Comparison of ENCODE assay signal across 20 cellular contexts in the genomic region with DNA sequence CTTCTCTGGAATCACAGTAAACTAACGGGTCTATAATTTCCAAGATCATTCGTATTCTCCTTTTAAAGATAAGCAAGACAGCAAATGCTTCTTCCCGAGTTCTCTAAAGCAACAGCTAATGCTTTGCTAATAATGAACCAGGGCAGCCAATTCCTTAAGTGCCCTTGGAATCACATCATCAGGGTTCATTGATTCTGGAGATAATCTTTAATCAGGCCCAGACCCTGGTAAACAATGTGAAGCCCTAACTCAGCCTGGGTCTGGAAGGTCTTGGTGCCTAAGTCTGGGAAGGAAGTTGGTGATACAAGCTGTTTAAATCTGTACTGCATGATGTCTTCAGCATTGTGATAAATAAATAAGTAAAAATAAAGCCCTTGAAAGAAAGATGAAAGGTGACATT.
"Had no signal": no experiment of that assay in that cellular context is flagged by ENCODE, and none has a peak within 500 bp of the region (broad histone marks: within the 10 kb centered on the region; RNA-seq: fewer than 3 reads in every experiment).

No MANE protein-coding gene starts in this region.

- H3K9me3 ChIP-seq: left ventricle myocardium inferior, mucosa of descending colon, ovary, suprapubic skin, thoracic aorta, tibial artery, upper lobe of right lung had no signal

- H3K9me3 Mint-ChIP-seq: natural killer cell; stimulated activated effector memory CD8-positive, alpha-beta T cell treated with anti-CD3 and anti-CD28 coated beads, Interleukin-12 subunit alpha, Interleukin-12 subunit beta, amount 100 ng/mL, for 72 hours; stimulated activated naive CD8-positive, alpha-beta T cell treated with anti-CD3 and anti-CD28 coated beads, Interleukin-15, Interleukin-2, amounts not matched to agents 100 ng/mL and 50 ng/mL, for 24 hours had no signal

- H3K27me3 ChIP-seq: ovary, spleen, suprapubic skin, tibial artery, upper lobe of right lung had no signal

- H3K27me3 Mint-ChIP-seq: progenitor cell of endocrine pancreas; stimulated activated naive CD8-positive, alpha-beta T cell treated with anti-CD3 and anti-CD28 coated beads, Interleukin-15, Interleukin-2, amounts not matched to agents 100 ng/mL and 50 ng/mL, for 24 hours had no signal

- H3K4me3 Mint-ChIP-seq: natural killer cell; stimulated activated effector memory CD8-positive, alpha-beta T cell treated with anti-CD3 and anti-CD28 coated beads, Interleukin-12 subunit alpha, Interleukin-12 subunit beta, amount 100 ng/mL, for 72 hours; stimulated activated naive CD8-positive, alpha-beta T cell treated with anti-CD3 and anti-CD28 coated beads, Interleukin-15, Interleukin-2, amounts not matched to agents 100 ng/mL and 50 ng/mL, for 24 hours had no signal

- DNase-seq: hippocampal formation; left ventricle myocardium inferior; midbrain; mucosa of descending colon; natural killer cell; ovary; retina; right cardiac atrium; small intestine; spleen; stimulated activated CD4-positive, alpha-beta T cell treated with anti-CD3 and anti-CD28 coated beads, Interleukin-4, amount 100 ng/mL, for 24 hours; stimulated activated naive CD4-positive, alpha-beta T cell; tibial artery; upper lobe of right lung had no signal

- H3K4me3 ChIP-seq: left ventricle myocardium inferior, lung, mucosa of descending colon, ovary, spleen, suprapubic skin, thoracic aorta, tibial artery, upper lobe of right lung had no signal

- H3K27ac Mint-ChIP-seq: natural killer cell; progenitor cell of endocrine pancreas; stimulated activated effector memory CD8-positive, alpha-beta T cell treated with anti-CD3 and anti-CD28 coated beads, Interleukin-12 subunit alpha, Interleukin-12 subunit beta, amount 100 ng/mL, for 72 hours; stimulated activated naive CD8-positive, alpha-beta T cell treated with anti-CD3 and anti-CD28 coated beads, Interleukin-15, Interleukin-2, amounts not matched to agents 100 ng/mL and 50 ng/mL, for 24 hours had no signal

- H3K36me3 ChIP-seq: ovary had no signal

- H3K27ac ChIP-seq: left ventricle myocardium inferior, ovary, spleen, suprapubic skin, thoracic aorta, tibial artery, upper lobe of right lung had no signal
